Comparison of ENCODE assay signal across 2 cellular contexts in genomic region chr20:50172347-50173013, GRCh38.
TF ChIP-seq lines count a peak whose summit lies in the region.

No MANE protein-coding gene starts in this region.

TF ChIP-seq in HEK293, 187 proteins besides CTCF, POLR2A, EP300 and RAD21 (continued from another document and continues in another):
- peak; percentile 18; the same call in 1 of the 2 replicates for TF ChIP-seq KLF17 (tag by site-specific recombination; IDR thresholded peaks at IDR 0.05)
- peak; percentile 77 for TF ChIP-seq IKZF3 (tag by site-specific recombination; IDR thresholded peaks at IDR 0.05)
- peak; percentile 21; the same call in 1 of the 2 replicates for TF ChIP-seq BCL11A (tag by site-specific recombination; IDR thresholded peaks at IDR 0.05; ENCODE audit: low read depth)
- no peak for TF ChIP-seq ZNF350 (tag by site-specific recombination; IDR thresholded peaks at IDR 0.05)
- no peak for TF ChIP-seq PRDM4 (tag by site-specific recombination; IDR thresholded peaks at IDR 0.05)
- TF ChIP-seq ZIC2 (tag by site-specific recombination; IDR thresholded peaks at IDR 0.05) = peak; percentile 67
- TF ChIP-seq KLF8 (tag by site-specific recombination; IDR thresholded peaks at IDR 0.05) = 0 out of 2 replicates have a peak, but pooled peaks have one; percentile 73
- 0 out of 2 replicates have a peak, but pooled peaks have one; percentile 40 for TF ChIP-seq ZBTB48 (tag by site-specific recombination; IDR thresholded peaks at IDR 0.05)
- peak; percentile 25; the same call in 1 of the 2 replicates for TF ChIP-seq ZNF610 (tag by site-specific recombination; IDR thresholded peaks at IDR 0.05; ENCODE audit: borderline replicate concordance)
- TF ChIP-seq ZNF785 (tag by site-specific recombination; IDR thresholded peaks at IDR 0.05) = no peak
- TF ChIP-seq GLIS2 (tag by site-specific recombination; IDR thresholded peaks at IDR 0.05) = peak; percentile 93
- TF ChIP-seq ZNF514 (tag by site-specific recombination; IDR thresholded peaks at IDR 0.05) = no peak
- peak; percentile 72 for TF ChIP-seq ZNF629 (tag by site-specific recombination; IDR thresholded peaks at IDR 0.05)
- TF ChIP-seq ZNF121 (tag by site-specific recombination; IDR thresholded peaks at IDR 0.05) = no peak
- TF ChIP-seq ZNF155 (tag by site-specific recombination; IDR thresholded peaks at IDR 0.05) = no peak
- peak; percentile 92 for TF ChIP-seq PRDM10 (tag by site-specific recombination; IDR thresholded peaks at IDR 0.05)
- peak; percentile 71; the same call in 1 of the 2 replicates for TF ChIP-seq KLF16 (tag by site-specific recombination; IDR thresholded peaks at IDR 0.05)
- peak; percentile 79 for TF ChIP-seq ZNF600 (tag by site-specific recombination; IDR thresholded peaks at IDR 0.05)
- TF ChIP-seq KLF10 (tag by site-specific recombination; IDR thresholded peaks at IDR 0.05) = peak; percentile 61; the same call in 1 of the 2 replicates
- peak; percentile 45 for TF ChIP-seq ZBTB26 (tag by site-specific recombination; optimal IDR thresholded peaks at IDR 0.05)
- no peak for TF ChIP-seq SCRT1 (tag by site-specific recombination; IDR thresholded peaks at IDR 0.05; ENCODE audit: borderline replicate concordance)
- no peak for TF ChIP-seq ZNF248 (tag by site-specific recombination; IDR thresholded peaks at IDR 0.05)

TF ChIP-seq in WTC11, 78 proteins besides CTCF, POLR2A, EP300 and RAD21 (continued from another document):
- no peak for TF ChIP-seq ZNF532 (CRISPR knock-in tag; IDR thresholded peaks at IDR 0.05; ENCODE audit: borderline replicate concordance)
- TF ChIP-seq SP1 (CRISPR knock-in tag; conservative IDR thresholded peaks at IDR 0.05) = peak; percentile 71
- no peak for TF ChIP-seq ZNF512 (CRISPR knock-in tag; IDR thresholded peaks at IDR 0.05; ENCODE audit: borderline replicate concordance)
- peak; percentile 54; the same call in 1 of the 2 replicates for TF ChIP-seq GABPB1 (CRISPR knock-in tag; IDR thresholded peaks at IDR 0.05)
- TF ChIP-seq FOXK1 (CRISPR knock-in tag; IDR thresholded peaks at IDR 0.05) = peak; percentile 56; the same call in 1 of the 2 replicates
- TF ChIP-seq PRDM15 (CRISPR knock-in tag; IDR thresholded peaks at IDR 0.05) = no peak
- no peak for TF ChIP-seq NR3C1 (CRISPR knock-in tag; conservative IDR thresholded peaks at IDR 0.05; ENCODE audit: low read depth)
- no peak for TF ChIP-seq CREM (CRISPR knock-in tag; IDR thresholded peaks at IDR 0.05)
- TF ChIP-seq EMX1 (CRISPR knock-in tag; IDR thresholded peaks at IDR 0.05) = no peak
- TF ChIP-seq ZNF423 (CRISPR knock-in tag; IDR thresholded peaks at IDR 0.05) = 0 out of 2 replicates have a peak, but pooled peaks have one; percentile 39
